In genomic region chr2:20523798-20524197, GRCh38 we compare ENCODE assay signal across 21 cellular contexts.
DNase-seq lines count a peak whose midpoint lies in the region; ATAC-seq and TF ChIP-seq lines count a peak whose summit lies in the region.
"Had no signal": no experiment of that assay in that cellular context is flagged by ENCODE, and none has a peak within 500 bp of the region (broad histone marks: within the 10 kb centered on the region; RNA-seq: fewer than 3 reads in every experiment).

No MANE protein-coding gene starts in this region.

- no peak overlapping the region for H2BK120ac ChIP-seq in trophoblast cell (ENCODE audit: insufficient read depth, low read length, poor library complexity)

- ATAC-seq in heart left ventricle: no peak
- no peak for ATAC-seq in GM18858 (IDR thresholded peaks at IDR 0.05; ENCODE audit: unreplicated experiment)
- ATAC-seq: HCT116 had no signal

- H4K8ac ChIP-seq in trophoblast cell (ENCODE audit: low read depth, low read length): no peak overlapping the region

- no peak overlapping the region for H3K14ac ChIP-seq in trophoblast cell (ENCODE audit: low read length)

- H3K18ac ChIP-seq in trophoblast cell (ENCODE audit: low read length): no peak overlapping the region

- H3K4ac ChIP-seq in trophoblast cell (ENCODE audit: low read depth, low read length): no peak overlapping the region

- H3K79me1 ChIP-seq in trophoblast cell (ENCODE audit: low read length): peaks cover 22% of the 10 kb centered on the region

- H2BK5ac ChIP-seq in trophoblast cell (ENCODE audit: low read depth, low read length, poor library complexity): no peak overlapping the region

- WGBS in heart left ventricle, 4 donors: 94 to 97% (median 96%) methylated on average over 5 of the region's 5 CpGs
- WGBS in trophoblast cell (ENCODE audit: extremely low coverage, insufficient coverage, insufficient read length): no CpG with 5 or more reads among the region's 5 CpGs
- WGBS in prostate gland: 95% methylated on average over 5 of the region's 5 CpGs

- in situ Hi-C loops in GM13977 (cut with MboI; ENCODE audit: low pct_unique_long_range_greater_than_20kb, low sequenced_read_pairs, unreplicated experiment): no loop called here

- no peaks in the 10 kb centered on the region for H3K27me3 ChIP-seq in heart left ventricle
- no peaks in the 10 kb centered on the region for H3K27me3 ChIP-seq in layer of hippocampus (ENCODE audit: control insufficient read depth, insufficient read depth, low read length)
- no peaks in the 10 kb centered on the region for H3K27me3 ChIP-seq in trophoblast cell (ENCODE audit: insufficient read depth, low read length)
- no peaks in the 10 kb centered on the region for H3K27me3 ChIP-seq in prostate gland (replicated peaks; ENCODE audit: insufficient read depth)
- H3K27me3 ChIP-seq: SJCRH30 had no signal

- H3K4me1 ChIP-seq in heart left ventricle: peaks cover 4 to 66% (median 44%) of the 10 kb centered on the region in 12 donors
- H3K4me1 ChIP-seq in trophoblast cell (ENCODE audit: control insufficient read depth in 1 of 2, insufficient read depth in 2 of 2, low read length in 2 of 2): peaks cover 10 to 19% of the 10 kb centered on the region in 2 experiments
- H3K4me1 ChIP-seq in prostate gland (replicated peaks): no peaks in the 10 kb centered on the region

- H3K36me3 ChIP-seq in heart left ventricle (no peaks in the 10 kb centered on the region), trophoblast cell (ENCODE audit: control insufficient read depth in 1 of 2, insufficient read depth in 2 of 2, low read length in 2 of 2) (no peaks in the 10 kb centered on the region), prostate gland (no peaks in the 10 kb centered on the region)
- H3K36me3 ChIP-seq: SJCRH30 had no signal

- TF ChIP-seq CTCF in heart left ventricle (IDR thresholded peaks at IDR 0.05) (no peak), GM13977 (IDR thresholded peaks at IDR 0.05; ENCODE audit: extremely low read depth, insufficient read depth, missing control alignments) (no peak), prostate gland (IDR thresholded peaks at IDR 0.05) (no peak)

- no peak overlapping the region for H3K9ac ChIP-seq in trophoblast cell (ENCODE audit: low read length)
- H3K9ac ChIP-seq: KMS-11 had no signal

- H3K27ac ChIP-seq in heart left ventricle (peak overlapping the region in 10 of 12 donors; percentile 47 to 79 (median 66)), layer of hippocampus (ENCODE audit: low read depth, low read length) (peak overlapping the region; percentile 47), trophoblast cell (ENCODE audit: low read depth, low read length) (no peak overlapping the region), prostate gland (no peak overlapping the region)
- H3K27ac ChIP-seq: 22Rv1, KMS-11, PC-9 had no signal

- DNase-seq in heart left ventricle: peak in 1 of 5 donors; percentile 6
- no peak for DNase-seq in cardiac septum (ENCODE audit: low spot score)
- DNase-seq in trophoblast cell: no peak
- no peak for DNase-seq in GM13977 (ENCODE audit: low spot score)
- DNase-seq in activated effector memory CD4-positive, alpha-beta T cell treated with Interleukin-2 at 50 U/mL for 16 hours: no peak
- DNase-seq in prostate gland (ENCODE audit: low spot score): no peak
- DNase-seq: CD4-positive, alpha-beta memory T cell; DMS53; EL; GOT3; NCI-H1417 treated with DMSO at 0.1 percent for 48 hours; NCI-H1930; NCI-H526; PC-9; SJCRH30 had no signal

- no peak overlapping the region for H3K4me2 ChIP-seq in trophoblast cell (ENCODE audit: low read length)
- H3K4me2 ChIP-seq: KMS-11, PC-9 had no signal

- H4K91ac ChIP-seq in trophoblast cell (ENCODE audit: low read depth, low read length): no peak overlapping the region

- no peak overlapping the region for H3K4me3 ChIP-seq in heart left ventricle
- H3K4me3 ChIP-seq in trophoblast cell (ENCODE audit: low read depth, low read length): no peak overlapping the region
- H3K4me3 ChIP-seq in prostate gland: no peak overlapping the region
- H3K4me3 ChIP-seq: GM12878, PC-9, SJCRH30 had no signal

- H2AK5ac ChIP-seq in trophoblast cell (ENCODE audit: low read length): peak overlapping the region; percentile 34

- H2BK12ac ChIP-seq in trophoblast cell (ENCODE audit: low read length): no peak overlapping the region

- TF ChIP-seq POLR2A in heart left ventricle (IDR thresholded peaks at IDR 0.05) (no peak), prostate gland (IDR thresholded peaks at IDR 0.05) (no peak)

- H3K23ac ChIP-seq in trophoblast cell (ENCODE audit: low read length): no peak overlapping the region

- H3K9me3 ChIP-seq in heart left ventricle: no peaks in the 10 kb centered on the region
- H3K9me3 ChIP-seq in trophoblast cell (ENCODE audit: insufficient read depth, low read depth, low read length): no peaks in the 10 kb centered on the region
- no peaks in the 10 kb centered on the region for H3K9me3 ChIP-seq in prostate gland
- H3K9me3 ChIP-seq: SJCRH30 had no signal

- peaks cover 2% of the 10 kb centered on the region for H3K79me2 ChIP-seq in trophoblast cell (ENCODE audit: control insufficient read depth, insufficient read depth, low read length, poor library complexity)

- H2AFZ ChIP-seq in trophoblast cell (ENCODE audit: insufficient read depth, low read length, poor library complexity): no peak overlapping the region
- H2AFZ ChIP-seq: PC-9 had no signal

- no peak overlapping the region for H4K12ac ChIP-seq in trophoblast cell (ENCODE audit: low read depth, low read length)

- intact Hi-C loops in heart left ventricle (cut with DNase I) (loop anchor here in 8 of 10 donors (2.0 to 10.0 kb wide), 9 partner anchors 36 to 99 kb away; no protein-coding TSS in a partner anchor), cardiac septum (cut with DNase I) (loop anchor here (2.0 to 5.0 kb wide), 4 partner anchors 45 to 109 kb away; no protein-coding TSS in a partner anchor), prostate gland (cut with DNase I) (no loop called here)

Comparison
In these comparisons a context has a peak if more than half of its experiments do, and no peak if none do; other contexts are left out.
1. H3K27ac ChIP-seq: peak in heart left ventricle (10 of 12) and layer of hippocampus (single experiment); none in trophoblast cell (single experiment) and prostate gland (0 of 2).